Comparison of ENCODE assay signal across 12 cellular contexts in genomic region chr2:237438082-237438925, GRCh38. TPM values are rescaled to one million over a fixed set of nuclear protein-coding genes. Genes with fewer than 3 reads are reported as not detected.
DNase-seq lines count a peak whose midpoint lies in the region; ATAC-seq and TF ChIP-seq lines count a peak whose summit lies in the region.
"Had no signal": no experiment of that assay in that cellular context is flagged by ENCODE, and none has a peak within 500 bp of the region (broad histone marks: within the 10 kb centered on the region; RNA-seq: fewer than 3 reads in every experiment).

No MANE protein-coding gene starts in this region.

- no peaks in the 10 kb centered on the region for H3K9me3 Mint-ChIP-seq in progenitor cell of endocrine pancreas (ENCODE audit: low read depth)
- H3K9me3 Mint-ChIP-seq in type B pancreatic cell = no peaks in the 10 kb centered on the region

- H3K4me1 ChIP-seq in body of pancreas = peaks cover 19% of the 10 kb centered on the region
- H3K4me1 ChIP-seq: adrenal gland had no signal

- intact Hi-C loops in body of pancreas (cut with DNase I) = no loop called here

- peak overlapping the region in 3 of 4 donors; percentile 61 to 78 (median 77) for H3K27ac ChIP-seq in body of pancreas
- H3K27ac ChIP-seq: adrenal gland had no signal

- H3K4me3 Mint-ChIP-seq in progenitor cell of endocrine pancreas (ENCODE audit: low read depth) (no peak overlapping the region), type B pancreatic cell (no peak overlapping the region)

- no peaks in the 10 kb centered on the region for H3K9me3 ChIP-seq in body of pancreas
- H3K9me3 ChIP-seq: adrenal gland, esophagus squamous epithelium had no signal

- H3K4me3 ChIP-seq in GM12865 (ENCODE audit: low read depth, low read length) = no peak overlapping the region
- no peak overlapping the region for H3K4me3 ChIP-seq in body of pancreas
- H3K4me3 ChIP-seq: adrenal gland, esophagus squamous epithelium had no signal

- H3K4me1 Mint-ChIP-seq in progenitor cell of endocrine pancreas (ENCODE audit: low read depth) = peaks cover 4% of the 10 kb centered on the region
- peaks cover 46% of the 10 kb centered on the region for H3K4me1 Mint-ChIP-seq in type B pancreatic cell (ENCODE audit: unreplicated experiment)

- in situ Hi-C loops in GM13976 (cut with MboI; ENCODE audit: low sequenced_read_pairs, unreplicated experiment) = no loop called here

- H3K27ac Mint-ChIP-seq in progenitor cell of endocrine pancreas (no peak overlapping the region), type B pancreatic cell (no peak overlapping the region)

- H3K36me3 Mint-ChIP-seq in progenitor cell of endocrine pancreas (ENCODE audit: insufficient read depth) (no peaks in the 10 kb centered on the region), type B pancreatic cell (no peaks in the 10 kb centered on the region)

- H3K27me3 ChIP-seq in body of pancreas = no peaks in the 10 kb centered on the region

- TF ChIP-seq POLR2A in body of pancreas (IDR thresholded peaks at IDR 0.05) = peak in 1 of 3 donors; percentile 34

- TF ChIP-seq CTCF in GM12865 (IDR thresholded peaks at IDR 0.05; ENCODE audit: insufficient read depth, low read depth, low read length, missing control alignments) = no peak
- TF ChIP-seq CTCF in body of pancreas (IDR thresholded peaks at IDR 0.05) = peak in 2 of 7 experiments; percentile 13 to 15
- peak; percentile 18 for TF ChIP-seq CTCF in progenitor cell of endocrine pancreas (IDR thresholded peaks at IDR 0.05; ENCODE audit: unreplicated experiment)
- no peak for TF ChIP-seq CTCF in type B pancreatic cell (conservative IDR thresholded peaks at IDR 0.05)
- TF ChIP-seq CTCF in GM13976 (IDR thresholded peaks at IDR 0.05; ENCODE audit: borderline replicate concordance, control extremely low read depth, extremely low read depth, insufficient read depth, missing control alignments) = no peak

- DNase-seq in GM12865 (ENCODE audit: low read depth) (peak; percentile 50), NCI-H2029 (lab: John Stamatoyannopoulos, UW) (peak; percentile 81), body of pancreas (peak; percentile 64 to 81 (median 74)), progenitor cell of endocrine pancreas (ENCODE audit: low spot score, unreplicated experiment) (no peak), type B pancreatic cell (ENCODE audit: extremely low spot score, unreplicated experiment) (no peak), GM13976 (ENCODE audit: low spot score) (no peak)
- DNase-seq: adrenal gland; esophagus squamous epithelium; NCI-H2171 treated with DMSO at 0.1 percent for 48 hours; stimulated activated CD4-positive, alpha-beta T cell treated with anti-CD3 and anti-CD28 coated beads, Interleukin-1b, Interleukin-23, amount 100 ng/mL, for 48 hours had no signal

- H3K27me3 Mint-ChIP-seq in progenitor cell of endocrine pancreas (peaks cover 21% of the 10 kb centered on the region), type B pancreatic cell (peaks cover 24% of the 10 kb centered on the region)

- 26 to 29% methylated on average over 8 of the region's 8 CpGs for WGBS in body of pancreas, 2 donors

- peak; percentile 88 for ATAC-seq in body of pancreas
- no peak for ATAC-seq in GM18907 (IDR thresholded peaks at IDR 0.05; ENCODE audit: unreplicated experiment)

- H3K36me3 ChIP-seq in body of pancreas (replicated peaks in 1 of 2; ENCODE audit: insufficient read depth in 1 of 2, low read depth in 2 of 2) = no peaks in the 10 kb centered on the region
- H3K36me3 ChIP-seq: adrenal gland, esophagus squamous epithelium had no signal

RNA-seq across cellular contexts. Expression of gene COL6A3, which starts 24.3 kb away (rescaled TPM):
- total RNA-seq in body of pancreas (100 to 1,000 TPM in 1 of 2 donors, 10 to 100 TPM in 1; 46.4 to 121 TPM), progenitor cell of endocrine pancreas (0.82 and 1.0 TPM in 2 replicates), type B pancreatic cell (ENCODE audit: low replicate concordance) (4.7 and 157 TPM in 2 replicates)

RNA-seq across cellular contexts. Expression of gene MLPH, which starts 48.7 kb away (rescaled TPM):
- 10 to 100 TPM; 30.3 to 64.3 TPM for total RNA-seq in body of pancreas
- total RNA-seq in progenitor cell of endocrine pancreas = 1.2 and 1.6 TPM in 2 replicates
- 14.8 and 16.7 TPM in 2 replicates for total RNA-seq in type B pancreatic cell (ENCODE audit: low replicate concordance)
- total RNA-seq: T-helper 2 cell treated with Interferon-gamma antibody and Interleukin-4, amounts not matched to agents 100 ng/mL and 5 ng/mL, for 36 hours had no signal

Comparison
In these comparisons a context has a peak if more than half of its experiments do, and no peak if none do; other contexts are left out.
1. DNase-seq: peak in GM12865 (single experiment), NCI-H2029 (single experiment) and body of pancreas (4 of 4); none in progenitor cell of endocrine pancreas (single experiment), type B pancreatic cell (single experiment) and GM13976 (single experiment).